ENCODE assay signal across 20 cellular contexts in the genomic region with DNA sequence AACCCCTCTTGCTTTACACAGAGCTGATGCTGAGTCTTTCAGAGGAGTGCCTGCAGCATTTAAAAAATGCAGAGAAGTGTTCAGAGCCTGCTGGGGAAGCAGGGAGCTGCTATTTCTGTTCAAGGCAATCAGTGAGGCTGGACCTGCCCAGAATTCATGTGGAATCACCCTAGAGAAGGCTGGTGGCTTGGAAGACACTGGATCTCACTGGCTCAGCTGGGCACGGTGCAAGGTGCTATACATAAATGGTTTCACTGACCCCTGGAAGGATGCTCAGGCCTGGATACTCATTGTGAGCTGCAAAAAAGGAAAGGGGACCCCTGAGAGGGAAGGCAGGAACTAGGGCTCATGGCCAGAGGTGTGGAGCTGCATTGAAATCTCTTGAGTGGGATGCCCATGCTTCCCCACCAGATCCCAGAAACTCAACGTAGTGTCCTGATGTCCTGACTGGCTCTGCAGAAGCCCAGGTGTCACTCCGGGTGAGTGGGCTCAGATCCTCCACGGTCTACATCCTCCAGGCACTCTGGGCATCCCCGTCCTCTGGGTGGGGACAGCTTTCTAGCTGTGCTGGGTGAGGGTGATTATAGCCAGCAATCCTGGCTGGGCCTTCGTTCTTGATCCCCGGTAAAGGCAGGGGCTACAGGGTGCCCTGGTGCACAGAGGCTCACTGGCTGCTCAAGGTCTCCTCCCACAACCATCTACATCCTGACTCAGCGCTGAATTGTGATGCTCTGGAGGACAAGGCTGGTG.
"Had no signal": no experiment of that assay in that cellular context is flagged by ENCODE, and none has a peak within 500 bp of the region (broad histone marks: within the 10 kb centered on the region; RNA-seq: fewer than 3 reads in every experiment).

No MANE protein-coding gene starts in this region.

- H3K27ac ChIP-seq: epithelial cell of prostate, esophagus muscularis mucosa, gastrocnemius medialis, heart right ventricle, lower lobe of right lung, suprapubic skin, thyroid gland, upper lobe of left lung, vagina had no signal

- H3K36me3 Mint-ChIP-seq: memory B cell had no signal

- ATAC-seq: effector memory CD8-positive, alpha-beta T cell; gastrocnemius medialis; left lobe of liver had no signal

- H3K27me3 Mint-ChIP-seq: central memory CD8-positive, alpha-beta T cell; effector memory CD8-positive, alpha-beta T cell; memory B cell had no signal

- H3K27ac Mint-ChIP-seq: effector memory CD8-positive, alpha-beta T cell; memory B cell had no signal

- H3K36me3 ChIP-seq: esophagus muscularis mucosa, gastrocnemius medialis, heart right ventricle, lower lobe of right lung, suprapubic skin, thyroid gland, upper lobe of left lung, vagina had no signal

- DNase-seq: effector memory CD8-positive, alpha-beta T cell; gastrocnemius medialis; heart right ventricle; islet precursor cell; lower lobe of right lung; midbrain; posterior cingulate gyrus; stimulated activated CD4-positive, alpha-beta T cell treated with anti-CD3 and anti-CD28 coated beads, Interleukin-4, amount 100 ng/mL, for 1 hour; stimulated activated CD8-positive, alpha-beta memory T cell treated with anti-CD3 and anti-CD28 coated beads, Interleukin-4, amount 100 ng/mL, for 48 hours; stimulated activated naive CD4-positive, alpha-beta T cell; thyroid gland; upper lobe of left lung had no signal

- H3K4me3 ChIP-seq: esophagus muscularis mucosa, gastrocnemius medialis, heart right ventricle, lower lobe of right lung, smooth muscle cell, suprapubic skin, thyroid gland, upper lobe of left lung, vagina had no signal

- H3K9me3 ChIP-seq: esophagus muscularis mucosa, gastrocnemius medialis, heart right ventricle, lower lobe of right lung, suprapubic skin, thyroid gland, upper lobe of left lung, vagina had no signal

- H3K9me3 Mint-ChIP-seq: central memory CD8-positive, alpha-beta T cell; memory B cell had no signal

- H3K4me3 Mint-ChIP-seq: central memory CD8-positive, alpha-beta T cell; effector memory CD8-positive, alpha-beta T cell; memory B cell had no signal

- H3K4me1 ChIP-seq: vagina had no signal

- H3K27me3 ChIP-seq: esophagus muscularis mucosa, gastrocnemius medialis, heart right ventricle, suprapubic skin, thyroid gland, upper lobe of left lung, vagina had no signal

- H3K4me2 ChIP-seq: smooth muscle cell had no signal
